ENCODE assay signal across 25 cellular contexts in the genomic region with DNA sequence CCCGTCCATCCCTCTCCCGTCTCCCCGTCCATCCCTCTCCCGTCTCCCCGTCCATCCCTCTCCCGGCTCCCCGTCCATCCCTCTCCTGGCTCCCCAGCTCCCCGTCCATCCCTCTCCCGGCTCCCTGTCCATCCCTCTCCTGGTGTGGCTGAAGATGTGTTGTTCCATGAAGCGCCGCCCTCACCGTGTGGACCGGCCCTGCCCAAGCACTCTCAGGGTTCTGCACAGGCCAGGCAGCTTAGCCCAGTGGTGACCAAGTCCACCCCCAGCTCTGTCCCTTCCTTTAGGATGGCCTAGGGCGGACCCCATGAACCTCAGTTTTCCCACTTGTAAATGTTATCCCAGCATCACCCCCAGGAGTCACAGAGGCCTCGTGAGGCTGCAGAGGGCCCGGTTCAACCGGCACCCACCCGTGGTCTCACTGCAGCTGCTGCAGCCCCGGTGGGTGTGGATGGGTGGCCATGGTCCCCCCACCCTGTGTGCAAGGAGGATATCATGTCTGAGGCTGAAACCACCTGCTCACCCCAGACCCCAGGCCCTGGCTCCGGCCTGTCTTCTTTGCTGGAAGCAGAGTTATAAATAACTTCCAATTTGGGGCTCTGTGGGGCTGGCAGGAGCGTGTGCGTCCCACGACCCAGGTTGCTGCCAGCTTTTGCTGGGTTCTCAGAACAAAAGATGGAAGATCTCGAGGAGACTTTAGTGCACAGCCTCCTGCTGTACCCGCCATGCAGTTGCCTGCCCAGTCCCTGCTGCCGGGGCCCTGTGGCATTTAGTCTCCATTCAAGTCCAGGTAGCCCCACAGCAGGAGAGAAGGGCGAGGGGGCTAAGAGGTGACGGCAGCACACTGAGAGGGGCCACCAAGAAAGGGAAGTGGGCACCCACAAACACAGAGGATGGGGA.
DNase-seq lines count a peak whose midpoint lies in the region; ATAC-seq, FAIRE-seq and TF ChIP-seq lines count a peak whose summit lies in the region.
"Had no signal": no experiment of that assay in that cellular context is flagged by ENCODE, and none has a peak within 500 bp of the region (broad histone marks: within the 10 kb centered on the region; RNA-seq: fewer than 3 reads in every experiment).

No MANE protein-coding gene starts in this region.

- TF ChIP-seq CTCF in left ventricle myocardium inferior (IDR thresholded peaks at IDR 0.05; ENCODE audit: borderline replicate concordance) (no peak), kidney (IDR thresholded peaks at IDR 0.05; ENCODE audit: borderline replicate concordance, extremely low read depth, insufficient read depth) (no peak)

- H3K27me3 ChIP-seq in left ventricle myocardium inferior (ENCODE audit: low read depth), result peaks cover 21% of the 10 kb centered on the region
- H3K27me3 ChIP-seq in right cardiac atrium (ENCODE audit: control insufficient read depth, insufficient read depth), result no peaks in the 10 kb centered on the region
- H3K27me3 ChIP-seq: BLaER1 treated with 17β-estradiol and CSF1 and Interleukin-3, amounts not matched to agents 10 nM and 100 nM had no signal

- H3K4me3 Mint-ChIP-seq in activated naive CD4-positive, alpha-beta T cell treated with anti-CD3 and anti-CD28 coated beads for 36 hours, result no peak overlapping the region
- H3K4me3 Mint-ChIP-seq in activated T-helper 17 cell treated with anti-CD3 and anti-CD28 coated beads, Interleukin-2, amount 50 U/mL, for 72 hours, result no peak overlapping the region
- H3K4me3 Mint-ChIP-seq: B cell; CD14-positive monocyte; CD4-positive, alpha-beta T cell; CD8-positive, alpha-beta memory T cell; GM23338; HFFc6 had no signal

- H3K36me3 Mint-ChIP-seq in activated naive CD4-positive, alpha-beta T cell treated with anti-CD3 and anti-CD28 coated beads for 36 hours (ENCODE audit: low read depth), result no peaks in the 10 kb centered on the region
- H3K36me3 Mint-ChIP-seq in activated T-helper 17 cell treated with anti-CD3 and anti-CD28 coated beads, Interleukin-2, amount 50 U/mL, for 72 hours (ENCODE audit: low read depth), result no peaks in the 10 kb centered on the region
- H3K36me3 Mint-ChIP-seq: CD14-positive monocyte; CD8-positive, alpha-beta memory T cell had no signal

- no peak overlapping the region for H3K9ac ChIP-seq in kidney (ENCODE audit: low read length in 2 of 2)
- H3K9ac ChIP-seq: BLaER1 treated with 17β-estradiol and CSF1 and Interleukin-3, amounts not matched to agents 10 nM and 100 nM had no signal

- no peak overlapping the region for H3K27ac Mint-ChIP-seq in activated naive CD4-positive, alpha-beta T cell treated with anti-CD3 and anti-CD28 coated beads for 36 hours
- H3K27ac Mint-ChIP-seq in activated T-helper 17 cell treated with anti-CD3 and anti-CD28 coated beads, Interleukin-2, amount 50 U/mL, for 72 hours, result no peak overlapping the region
- H3K27ac Mint-ChIP-seq: B cell; CD4-positive, alpha-beta T cell; CD8-positive, alpha-beta memory T cell; GM23338; HFFc6 had no signal

- no peak overlapping the region for H3K27ac ChIP-seq in left ventricle myocardium inferior (replicated peaks)
- no peak overlapping the region for H3K27ac ChIP-seq in right cardiac atrium (ENCODE audit: low read length)
- no peak overlapping the region for H3K27ac ChIP-seq in kidney (ENCODE audit: low read depth in 2 of 2, low read length in 2 of 2)
- H3K27ac ChIP-seq: 22Rv1 had no signal

- H3K36me3 ChIP-seq in left ventricle myocardium inferior, result no peaks in the 10 kb centered on the region
- no peaks in the 10 kb centered on the region for H3K36me3 ChIP-seq in kidney (ENCODE audit: control insufficient read depth in 1 of 2, insufficient read depth in 2 of 2, low read length in 2 of 2)
- H3K36me3 ChIP-seq: BLaER1 treated with 17β-estradiol and CSF1 and Interleukin-3, amounts not matched to agents 10 nM and 100 nM; HAP-1 had no signal

- CTCF ChIA-PET in activated naive CD4-positive, alpha-beta T cell treated with anti-CD3 and anti-CD28 coated beads for 36 hours (lab: Charles Lee), result no interaction called here

- 82% methylated on average over 28 of the region's 28 CpGs for WGBS in right cardiac atrium

- H3K27me3 Mint-ChIP-seq in activated naive CD4-positive, alpha-beta T cell treated with anti-CD3 and anti-CD28 coated beads for 36 hours (ENCODE audit: low read depth), result no peaks in the 10 kb centered on the region
- no peaks in the 10 kb centered on the region for H3K27me3 Mint-ChIP-seq in activated T-helper 17 cell treated with anti-CD3 and anti-CD28 coated beads, Interleukin-2, amount 50 U/mL, for 72 hours
- H3K27me3 Mint-ChIP-seq: B cell; CD4-positive, alpha-beta T cell had no signal

- H3K4me3 ChIP-seq in left ventricle myocardium inferior, result no peak overlapping the region
- no peak overlapping the region for H3K4me3 ChIP-seq in right cardiac atrium (ENCODE audit: low read length)
- no peak overlapping the region for H3K4me3 ChIP-seq in kidney (ENCODE audit: low read length in 2 of 2)
- H3K4me3 ChIP-seq: BLaER1 treated with 17β-estradiol and CSF1 and Interleukin-3, amounts not matched to agents 10 nM and 100 nM; GM12878; GM23338; HAP-1 had no signal

- H3K4me1 Mint-ChIP-seq in activated naive CD4-positive, alpha-beta T cell treated with anti-CD3 and anti-CD28 coated beads for 36 hours (ENCODE audit: low read depth), result no peaks in the 10 kb centered on the region
- no peaks in the 10 kb centered on the region for H3K4me1 Mint-ChIP-seq in activated T-helper 17 cell treated with anti-CD3 and anti-CD28 coated beads, Interleukin-2, amount 50 U/mL, for 72 hours
- H3K4me1 Mint-ChIP-seq: B cell; CD14-positive monocyte; CD8-positive, alpha-beta memory T cell had no signal

- no peaks in the 10 kb centered on the region for H3K9me3 Mint-ChIP-seq in activated naive CD4-positive, alpha-beta T cell treated with anti-CD3 and anti-CD28 coated beads for 36 hours
- H3K9me3 Mint-ChIP-seq in activated T-helper 17 cell treated with anti-CD3 and anti-CD28 coated beads, Interleukin-2, amount 50 U/mL, for 72 hours, result no peaks in the 10 kb centered on the region
- H3K9me3 Mint-ChIP-seq: CD4-positive, alpha-beta T cell; CD8-positive, alpha-beta memory T cell had no signal

- no peak for ATAC-seq in Right ventricle myocardium inferior
- ATAC-seq in right cardiac atrium, result no peak
- no peak for ATAC-seq in left ventricle myocardium superior
- ATAC-seq in GM18861 (IDR thresholded peaks at IDR 0.05; ENCODE audit: unreplicated experiment), result no peak
- no peak for ATAC-seq in activated T-helper 17 cell treated with anti-CD3 and anti-CD28 coated beads, Interleukin-2, amount 50 U/mL, for 72 hours (replicated peaks)
- ATAC-seq: GM12878, GM23338 had no signal

- FAIRE-seq in kidney (lab: Jason Lieb, UNC), result no peak
- FAIRE-seq: A204.1, D721Med, GM12878, H54 had no signal

- H3K4me1 ChIP-seq in left ventricle myocardium inferior (no peaks in the 10 kb centered on the region), right cardiac atrium (ENCODE audit: control insufficient read depth, insufficient read depth, low read length) (no peaks in the 10 kb centered on the region), kidney (ENCODE audit: control insufficient read depth in 1 of 2, insufficient read depth in 1 of 2, low read depth in 1 of 2, low read length in 2 of 2) (no peaks in the 10 kb centered on the region)
- H3K4me1 ChIP-seq: HAP-1 had no signal

- DNase-seq in Right ventricle myocardium inferior (ENCODE audit: missing footprints) (peak; percentile 64), left ventricle myocardium inferior (no peak), right cardiac atrium (peak in 2 of 3 donors; percentile 25 to 28), left ventricle myocardium superior (no peak), kidney (peak; percentile 53)
- no peak for DNase-seq in activated naive CD4-positive, alpha-beta T cell treated with anti-CD3 and anti-CD28 coated beads for 36 hours
- DNase-seq: CD4-positive, alpha-beta T cell; DMS 273 treated with DMSO at 0.1 percent for 48 hours; DMS79; EL; GDM1; HFFc6 had no signal

- intact Hi-C loops in Right ventricle myocardium inferior (cut with DNase I) (no loop called here), left ventricle myocardium inferior (cut with micrococcal nuclease) (no loop called here), right cardiac atrium (cut with DNase I) (no loop called here), left ventricle myocardium superior (cut with micrococcal nuclease) (no loop called here), kidney (cut with DNase I) (no loop called here)
- intact Hi-C loops in activated naive CD4-positive, alpha-beta T cell treated with anti-CD3 and anti-CD28 coated beads for 36 hours (cut with micrococcal nuclease), result no loop called here

- H3K9me3 ChIP-seq in left ventricle myocardium inferior (replicated peaks) (no peaks in the 10 kb centered on the region), right cardiac atrium (ENCODE audit: control insufficient read depth, low read length) (no peaks in the 10 kb centered on the region), kidney (ENCODE audit: control insufficient read depth in 1 of 2, low read length in 2 of 2) (no peaks in the 10 kb centered on the region)
- H3K9me3 ChIP-seq: HAP-1 had no signal

Comparison
In these comparisons a context has a peak if more than half of its experiments do, and no peak if none do; other contexts are left out.
1. DNase-seq: peak in Right ventricle myocardium inferior (single experiment), right cardiac atrium (2 of 3) and kidney (single experiment); none in left ventricle myocardium inferior (single experiment), left ventricle myocardium superior (single experiment) and activated naive CD4-positive, alpha-beta T cell treated with anti-CD3 and anti-CD28 coated beads for 36 hours (single experiment).